29 cellular contexts compared by ENCODE assay signal in genomic region chr3:154188416-154188815, GRCh38.
"Had no signal": no experiment of that assay in that cellular context is flagged by ENCODE, and none has a peak within 500 bp of the region (broad histone marks: within the 10 kb centered on the region; RNA-seq: fewer than 3 reads in every experiment).

No MANE protein-coding gene starts in this region.

- H3K9me3 ChIP-seq: heart left ventricle had no signal

- H3K4me3 Mint-ChIP-seq: activated B cell treated with CpG ODN at 0.5 μM for 24 hours; activated CD8-positive, alpha-beta T cell treated with anti-CD3 and anti-CD28 coated beads for 36 hours; activated naive CD8-positive, alpha-beta T cell; activated T-cell treated with anti-CD3 and anti-CD28 coated beads, Interleukin-2, amount 50 U/mL, for 4 hours; activated T-helper 17 cell treated with anti-CD3 and anti-CD28 coated beads, Interleukin-2, amount 50 U/mL, for 72 hours; central memory CD8-positive, alpha-beta T cell; dendritic cell treated with granulocyte-macrophage colony-stimulating factor and Interleukin-4, amounts not matched to agents 40 ng/mL and 50 ng/mL, for 4 days; endodermal cell; T-helper 2 cell treated with Interferon-gamma antibody and Interleukin-4, amounts not matched to agents 5 μg/mL and 100 μg/mL, for 36 hours had no signal

- ATAC-seq: activated CD4-positive, CD25-positive, alpha-beta regulatory T cell treated with anti-CD3 and anti-CD28 coated beads, Interleukin-2, amount 50 U/mL, for 24 hours; activated CD8-positive, alpha-beta T cell treated with anti-CD3 and anti-CD28 coated beads for 36 hours; activated T-cell treated with anti-CD3 and anti-CD28 coated beads, Interleukin-2, amount 50 U/mL, for 4 hours; activated T-helper 17 cell treated with anti-CD3 and anti-CD28 coated beads, Interleukin-2, amount 50 U/mL, for 72 hours; esophagus mucosa; heart left ventricle had no signal

- H3K9me3 Mint-ChIP-seq: activated B cell treated with CpG ODN at 0.5 μM for 24 hours; activated CD8-positive, alpha-beta T cell treated with anti-CD3 and anti-CD28 coated beads for 36 hours; activated T-cell treated with anti-CD3 and anti-CD28 coated beads, Interleukin-2, amount 50 U/mL, for 4 hours; activated T-helper 17 cell treated with anti-CD3 and anti-CD28 coated beads, Interleukin-2, amount 50 U/mL, for 72 hours; central memory CD8-positive, alpha-beta T cell; dendritic cell treated with granulocyte-macrophage colony-stimulating factor and Interleukin-4, amounts not matched to agents 40 ng/mL and 50 ng/mL, for 4 days; endodermal cell; T-helper 2 cell treated with Interferon-gamma antibody and Interleukin-4, amounts not matched to agents 5 μg/mL and 100 μg/mL, for 36 hours had no signal

- H3K4me1 ChIP-seq: heart left ventricle had no signal

- H3K27ac ChIP-seq: brain microvascular endothelial cell, coronary artery, dorsolateral prefrontal cortex, heart left ventricle, WERI-Rb-1 had no signal

- DNase-seq: activated B cell treated with CpG ODN at 0.5 μM for 24 hours; activated CD4-positive, alpha-beta T cell treated with anti-CD3 and anti-CD28 coated beads for 48 hours; activated CD4-positive, alpha-beta T cell treated with anti-CD3 and anti-CD28 coated beads, Interleukin-2, amount 50 U/mL, for 1 hour; activated CD4-positive, alpha-beta T cell treated with anti-CD3 and anti-CD28 coated beads, Interleukin-2, amount 50 U/mL, for 48 hours; activated CD8-positive, alpha-beta memory T cell treated with anti-CD3 and anti-CD28 coated beads for 24 hours; activated CD8-positive, alpha-beta T cell treated with anti-CD3 and anti-CD28 coated beads for 36 hours; activated effector memory CD4-positive, alpha-beta T cell treated with Interleukin-2 at 50 U/mL for 16 hours; activated gamma-delta T cell treated with Interleukin-2 at 50 U/mL for 16 hours; activated naive CD4-positive, alpha-beta T cell treated with anti-CD3 and anti-CD28 coated beads, Interleukin-2, amount 50 U/mL, for 16 hours; activated naive CD4-positive, alpha-beta T cell treated with Interleukin-2 at 50 U/mL for 16 hours; activated T-cell treated with anti-CD3 and anti-CD28 coated beads, Interleukin-2, amount 50 U/mL, for 4 hours; amniotic stem cell; anterior cingulate cortex; brain microvascular endothelial cell; dorsolateral prefrontal cortex; effector memory CD4-positive, alpha-beta T cell; endodermal cell; foreskin fibroblast; heart left ventricle; T1000; WERI-Rb-1 had no signal

- H3K36me3 ChIP-seq: brain microvascular endothelial cell, WERI-Rb-1 had no signal

- H3K27me3 Mint-ChIP-seq: activated B cell treated with CpG ODN at 0.5 μM for 24 hours; dendritic cell treated with granulocyte-macrophage colony-stimulating factor and Interleukin-4, amounts not matched to agents 40 ng/mL and 50 ng/mL, for 4 days had no signal

- H3K27me3 ChIP-seq: brain microvascular endothelial cell, heart left ventricle had no signal

- H3K4me3 ChIP-seq: coronary artery, dorsolateral prefrontal cortex, heart left ventricle had no signal

- H3K27ac Mint-ChIP-seq: activated B cell treated with CpG ODN at 0.5 μM for 24 hours; activated CD8-positive, alpha-beta T cell treated with anti-CD3 and anti-CD28 coated beads for 36 hours; activated naive CD8-positive, alpha-beta T cell; activated T-helper 17 cell treated with anti-CD3 and anti-CD28 coated beads, Interleukin-2, amount 50 U/mL, for 72 hours; dendritic cell treated with granulocyte-macrophage colony-stimulating factor and Interleukin-4, amounts not matched to agents 40 ng/mL and 50 ng/mL, for 4 days; endodermal cell; T-helper 2 cell treated with Interferon-gamma antibody and Interleukin-4, amounts not matched to agents 5 μg/mL and 100 μg/mL, for 36 hours had no signal

- H3K36me3 Mint-ChIP-seq: activated naive CD8-positive, alpha-beta T cell had no signal

- H3K4me1 Mint-ChIP-seq: activated B cell treated with CpG ODN at 0.5 μM for 24 hours; activated T-helper 17 cell treated with anti-CD3 and anti-CD28 coated beads, Interleukin-2, amount 50 U/mL, for 72 hours; central memory CD8-positive, alpha-beta T cell; endodermal cell had no signal
